Comparison of ENCODE assay signal across 9 cellular contexts in genomic region chr17:74760404-74761105, GRCh38. TPM values are rescaled to one million over a fixed set of nuclear protein-coding genes. Genes with fewer than 3 reads are reported as not detected.
DNase-seq lines count a peak whose midpoint lies in the region; TF ChIP-seq lines count a peak whose summit lies in the region.
"Had no signal": no experiment of that assay in that cellular context is flagged by ENCODE, and none has a peak within 500 bp of the region (broad histone marks: within the 10 kb centered on the region; RNA-seq: fewer than 3 reads in every experiment).

No MANE protein-coding gene starts in this region.

- no peaks in the 10 kb centered on the region for H3K27me3 Mint-ChIP-seq in activated T-helper 2 cell treated with anti-CD3 and anti-CD28 coated beads, Interferon-gamma antibody, Interleukin-2, Interleukin-4, amounts not matched to agents 10 μg/mL and 5 μg/mL and 100 μg/mL, durations not matched to agents 14 hours and 24 hours and 36 hours (ENCODE audit: low read depth)

- intact Hi-C loops in activated T-helper 2 cell treated with anti-CD3 and anti-CD28 coated beads, Interferon-gamma antibody, Interleukin-2, Interleukin-4, amounts not matched to agents 10 μg/mL and 5 μg/mL and 100 μg/mL, durations not matched to agents 14 hours and 24 hours and 36 hours (cut with micrococcal nuclease) = no loop called here

- DNase-seq in BE2C (peak; percentile 66), SJCRH30 (no peak)
- DNase-seq in stimulated activated naive CD4-positive, alpha-beta T cell treated with Interleukin-2 at 50 U/mL for 16 hours (lab: John Stamatoyannopoulos, UW) = no peak
- DNase-seq in activated T-helper 2 cell treated with anti-CD3 and anti-CD28 coated beads, Interferon-gamma antibody, Interleukin-2, Interleukin-4, amounts not matched to agents 10 μg/mL and 5 μg/mL and 100 μg/mL, durations not matched to agents 14 hours and 24 hours and 36 hours (ENCODE audit: low spot score) = no peak
- DNase-seq in activated CD8-positive, alpha-beta memory T cell treated with anti-CD3 and anti-CD28 coated beads, Interleukin-2, amount 50 U/mL, for 48 hours = no peak
- DNase-seq: central memory CD4-positive, alpha-beta T cell; KG1; stimulated activated CD4-positive, alpha-beta T cell treated with anti-CD3 and anti-CD28 coated beads, Interleukin-4, amount 100 ng/mL, for 4 hours had no signal

- peaks cover 37% of the 10 kb centered on the region for H3K4me1 Mint-ChIP-seq in activated T-helper 2 cell treated with anti-CD3 and anti-CD28 coated beads, Interferon-gamma antibody, Interleukin-2, Interleukin-4, amounts not matched to agents 10 μg/mL and 5 μg/mL and 100 μg/mL, durations not matched to agents 14 hours and 24 hours and 36 hours (ENCODE audit: low read depth)

- no peak overlapping the region for H3K4me3 Mint-ChIP-seq in activated T-helper 2 cell treated with anti-CD3 and anti-CD28 coated beads, Interferon-gamma antibody, Interleukin-2, Interleukin-4, amounts not matched to agents 10 μg/mL and 5 μg/mL and 100 μg/mL, durations not matched to agents 14 hours and 24 hours and 36 hours (ENCODE audit: low read depth)

- H3K27ac Mint-ChIP-seq in activated T-helper 2 cell treated with anti-CD3 and anti-CD28 coated beads, Interferon-gamma antibody, Interleukin-2, Interleukin-4, amounts not matched to agents 10 μg/mL and 5 μg/mL and 100 μg/mL, durations not matched to agents 14 hours and 24 hours and 36 hours = no peak overlapping the region

- H3K36me3 Mint-ChIP-seq in activated T-helper 2 cell treated with anti-CD3 and anti-CD28 coated beads, Interferon-gamma antibody, Interleukin-2, Interleukin-4, amounts not matched to agents 10 μg/mL and 5 μg/mL and 100 μg/mL, durations not matched to agents 14 hours and 24 hours and 36 hours (ENCODE audit: low read depth) = peaks cover 13% of the 10 kb centered on the region

- H3K27me3 ChIP-seq in BE2C (no peaks in the 10 kb centered on the region), SJCRH30 (no peaks in the 10 kb centered on the region)

- H3K36me3 ChIP-seq in BE2C = no peaks in the 10 kb centered on the region
- no peaks in the 10 kb centered on the region for H3K36me3 ChIP-seq in SJCRH30

- H3K27ac ChIP-seq in SJCRH30 = peak overlapping the region; percentile 9; the same call in 1 of the 2 replicates

- H3K9me3 ChIP-seq in BE2C = no peaks in the 10 kb centered on the region
- H3K9me3 ChIP-seq in SJCRH30 (replicated peaks) = no peaks in the 10 kb centered on the region
- no peaks in the 10 kb centered on the region for H3K9me3 ChIP-seq in iPS-18c (ENCODE audit: control insufficient read depth, insufficient read depth, low read length)

- no peak for TF ChIP-seq CTCF in BE2C (IDR thresholded peaks at IDR 0.05; ENCODE audit: low read depth, low read length)

- no peaks in the 10 kb centered on the region for H3K9me3 Mint-ChIP-seq in activated T-helper 2 cell treated with anti-CD3 and anti-CD28 coated beads, Interferon-gamma antibody, Interleukin-2, Interleukin-4, amounts not matched to agents 10 μg/mL and 5 μg/mL and 100 μg/mL, durations not matched to agents 14 hours and 24 hours and 36 hours

- H3K4me1 ChIP-seq in BE2C (peaks cover 44% of the 10 kb centered on the region), SJCRH30 (peaks cover 46% of the 10 kb centered on the region)

- H3K4me3 ChIP-seq in BE2C (ENCODE audit: low read depth, low read length) = no peak overlapping the region
- no peak overlapping the region for H3K4me3 ChIP-seq in SJCRH30
- 0 out of 2 replicates have a peak overlapping the region, but pooled peaks have one; percentile 20 for H3K4me3 ChIP-seq in iPS-18c (ENCODE audit: insufficient read depth, low read depth, low read length)

RNA-seq across cellular contexts. Expression of gene NHERF1, which starts 12.1 kb away (rescaled TPM):
- polyA plus RNA-seq in BE2C (2012; ENCODE audit: insufficient read depth, insufficient read length, low read depth) = 74.2 TPM
- 42.0 and 45.4 TPM in 2 replicates for total RNA-seq in SJCRH30 (2014; rRNA removed; shearing (Covaris generic))
- total RNA-seq in activated T-helper 2 cell treated with anti-CD3 and anti-CD28 coated beads, Interferon-gamma antibody, Interleukin-2, Interleukin-4, amounts not matched to agents 10 μg/mL and 5 μg/mL and 100 μg/mL, durations not matched to agents 14 hours and 24 hours and 36 hours = 129 and 133 TPM in 2 replicates

RNA-seq across cellular contexts. Expression of gene NAT9, which starts 15.6 kb away (rescaled TPM):
- polyA plus RNA-seq in BE2C (2012; ENCODE audit: insufficient read depth, insufficient read length, low read depth) = 191 TPM
- total RNA-seq in SJCRH30 (2014; rRNA removed; shearing (Covaris generic)) = 47.7 and 50.1 TPM in 2 replicates
- 55.3 TPM in 2 replicates for total RNA-seq in activated T-helper 2 cell treated with anti-CD3 and anti-CD28 coated beads, Interferon-gamma antibody, Interleukin-2, Interleukin-4, amounts not matched to agents 10 μg/mL and 5 μg/mL and 100 μg/mL, durations not matched to agents 14 hours and 24 hours and 36 hours

RNA-seq across cellular contexts. Expression of gene RAB37, which starts 23.5 kb away (rescaled TPM):
- 2.9 TPM for polyA plus RNA-seq in BE2C (2012; ENCODE audit: insufficient read depth, insufficient read length, low read depth)
- 1.3 and 3.0 TPM in 2 replicates for total RNA-seq in SJCRH30 (2014; rRNA removed; shearing (Covaris generic))
- total RNA-seq in activated T-helper 2 cell treated with anti-CD3 and anti-CD28 coated beads, Interferon-gamma antibody, Interleukin-2, Interleukin-4, amounts not matched to agents 10 μg/mL and 5 μg/mL and 100 μg/mL, durations not matched to agents 14 hours and 24 hours and 36 hours = 9.7 and 12.1 TPM in 2 replicates

RNA-seq across cellular contexts. Expression of gene CD300LF, which starts 47.8 kb away (rescaled TPM):
- polyA plus RNA-seq in BE2C (2012; ENCODE audit: insufficient read depth, insufficient read length, low read depth) = not detected
- not detected in 2 replicates for total RNA-seq in SJCRH30 (2014; rRNA removed; shearing (Covaris generic))
- not detected in 2 replicates for total RNA-seq in activated T-helper 2 cell treated with anti-CD3 and anti-CD28 coated beads, Interferon-gamma antibody, Interleukin-2, Interleukin-4, amounts not matched to agents 10 μg/mL and 5 μg/mL and 100 μg/mL, durations not matched to agents 14 hours and 24 hours and 36 hours
